ENCODE assay signal across 1 cellular context in genomic region chr7:1520574-1521234, GRCh38.
A peak's percentile ranks its signal among the peaks of the same experiment; 100 is the strongest.
TF ChIP-seq lines count a peak whose summit lies in the region.

No MANE protein-coding gene starts in this region.

TF ChIP-seq in A549, 52 proteins besides CTCF, POLR2A, EP300 and RAD21:
- TF ChIP-seq CBX8 (IDR thresholded peaks at IDR 0.05) = no peak
- TF ChIP-seq NFE2L2 (conservative IDR thresholded peaks at IDR 0.05; ENCODE audit: low read length) = no peak; the same call in 1 of the 2 replicates
- peak; percentile 99 to 100 for TF ChIP-seq JUN (IDR thresholded peaks at IDR 0.05)
- TF ChIP-seq FOSL2 (IDR thresholded peaks at IDR 0.05) = peak; percentile 96
- TF ChIP-seq FOSL2 (CRISPR knock-in tag; IDR thresholded peaks at IDR 0.05) = peak; percentile 99
- no peak for TF ChIP-seq SREBF2 (IDR thresholded peaks at IDR 0.05)
- peak; percentile 97; the same call in 2 of the 3 replicates for TF ChIP-seq BCL3 (IDR thresholded peaks at IDR 0.05)
- peak; percentile 93 for TF ChIP-seq BHLHE40 (IDR thresholded peaks at IDR 0.05; ENCODE audit: low read depth, low read length)
- TF ChIP-seq KDM5A (IDR thresholded peaks at IDR 0.05) = no peak
- TF ChIP-seq RCOR1 (IDR thresholded peaks at IDR 0.05; ENCODE audit: low read depth, low read length) = no peak
- no peak for TF ChIP-seq REST (IDR thresholded peaks at IDR 0.05)
- TF ChIP-seq FOXS1 (CRISPR knock-in tag; IDR thresholded peaks at IDR 0.05) = peak; percentile 58
- peak; percentile 89 for TF ChIP-seq ZNF302 (CRISPR knock-in tag; IDR thresholded peaks at IDR 0.05)
- no peak for TF ChIP-seq ELK1 (IDR thresholded peaks at IDR 0.05; ENCODE audit: low read depth, low read length)
- peak; percentile 88 for TF ChIP-seq HES2 (IDR thresholded peaks at IDR 0.05)
- TF ChIP-seq PBX3 (IDR thresholded peaks at IDR 0.05) = peak; percentile 82
- TF ChIP-seq GATA3 (IDR thresholded peaks at IDR 0.05; ENCODE audit: borderline replicate concordance) = peak; percentile 99
- TF ChIP-seq MAFK (IDR thresholded peaks at IDR 0.05; ENCODE audit: partially characterized antibody) = peak; percentile 57
- TF ChIP-seq PHF8 (IDR thresholded peaks at IDR 0.05; ENCODE audit: borderline replicate concordance, low read depth) = no peak
- TF ChIP-seq RNF2 (IDR thresholded peaks at IDR 0.05; ENCODE audit: borderline replicate concordance, low read depth) = no peak
- no peak for TF ChIP-seq ZC3H11A (IDR thresholded peaks at IDR 0.05)
- peak; percentile 85; the same call in 1 of the 2 replicates for TF ChIP-seq HOXB5 (CRISPR knock-in tag; IDR thresholded peaks at IDR 0.05)
- peak; percentile 97 for TF ChIP-seq MAX (IDR thresholded peaks at IDR 0.05)
- peak; percentile 94 for TF ChIP-seq HOXB13 (CRISPR knock-in tag; IDR thresholded peaks at IDR 0.05; ENCODE audit: low read depth)
- no peak for TF ChIP-seq ZFP36 (IDR thresholded peaks at IDR 0.05; ENCODE audit: borderline replicate concordance, partially characterized antibody)
- peak; percentile 85; the same call in 1 of the 2 replicates for TF ChIP-seq HEYL (CRISPR knock-in tag; IDR thresholded peaks at IDR 0.05)
- no peak for TF ChIP-seq POLR2AphosphoS2 (conservative IDR thresholded peaks at IDR 0.05; ENCODE audit: low read length)
- no peak for TF ChIP-seq CBX2 (IDR thresholded peaks at IDR 0.05; ENCODE audit: borderline replicate concordance, low read depth)
- TF ChIP-seq CHD2 (IDR thresholded peaks at IDR 0.05; ENCODE audit: low read length, partially characterized antibody) = peak; percentile 45
- TF ChIP-seq ZSCAN20 (CRISPR knock-in tag; IDR thresholded peaks at IDR 0.05) = peak; percentile 68; the same call in 1 of the 2 replicates
- TF ChIP-seq ESRRA (IDR thresholded peaks at IDR 0.05; ENCODE audit: borderline replicate concordance, low read length) = peak; percentile 60; the same call in 1 of the 2 replicates
- TF ChIP-seq FOSB (CRISPR knock-in tag; IDR thresholded peaks at IDR 0.05) = peak; percentile 56
- peak; percentile 23; the same call in 1 of the 2 replicates for TF ChIP-seq MYC (IDR thresholded peaks at IDR 0.05; ENCODE audit: borderline replicate concordance, low read length)
- no peak for TF ChIP-seq CHD4 (IDR thresholded peaks at IDR 0.05; ENCODE audit: borderline replicate concordance)
- TF ChIP-seq USF2 (IDR thresholded peaks at IDR 0.05) = no peak
- no peak for TF ChIP-seq HDAC2 (IDR thresholded peaks at IDR 0.05)
- TF ChIP-seq E2F6 (IDR thresholded peaks at IDR 0.05; ENCODE audit: borderline replicate concordance, low read depth) = no peak
- peak; percentile 97 to 98 for TF ChIP-seq CEBPB (IDR thresholded peaks at IDR 0.05)
- TF ChIP-seq HOXA7 (CRISPR knock-in tag; IDR thresholded peaks at IDR 0.05) = peak; percentile 84; the same call in 1 of the 2 replicates
- peak; percentile 89 for TF ChIP-seq EHF (CRISPR knock-in tag; IDR thresholded peaks at IDR 0.05)
- peak; percentile 45; the same call in 1 of the 3 replicates for TF ChIP-seq SMC3 (IDR thresholded peaks at IDR 0.05)
- peak; percentile 99 for TF ChIP-seq RARB (CRISPR knock-in tag; IDR thresholded peaks at IDR 0.05)
- TF ChIP-seq JUNB (IDR thresholded peaks at IDR 0.05) = peak; percentile 99
- TF ChIP-seq TFCP2L1 (CRISPR knock-in tag; IDR thresholded peaks at IDR 0.05) = no peak; the same call in 1 of the 2 replicates
- no peak for TF ChIP-seq KDM1A (IDR thresholded peaks at IDR 0.05; ENCODE audit: low read depth)
- peak; percentile 64; the same call in 1 of the 2 replicates for TF ChIP-seq RFX5 (IDR thresholded peaks at IDR 0.05)
- peak; percentile 49; the same call in 1 of the 2 replicates for TF ChIP-seq TP53 (CRISPR knock-in tag; IDR thresholded peaks at IDR 0.05)
- no peak for TF ChIP-seq NPAS2 (CRISPR knock-in tag; IDR thresholded peaks at IDR 0.05; ENCODE audit: borderline replicate concordance)
- TF ChIP-seq ATOH8 (CRISPR knock-in tag; IDR thresholded peaks at IDR 0.05; ENCODE audit: low read depth) = 0 out of 2 replicates have a peak, but pooled peaks have one; percentile 37
- TF ChIP-seq NR3C1 (IDR thresholded peaks at IDR 0.05) = no peak; the same call in 2 of the 3 replicates
- no peak for TF ChIP-seq MAZ (IDR thresholded peaks at IDR 0.05; ENCODE audit: borderline replicate concordance, low read depth, low read length)
- no peak for TF ChIP-seq HMGXB4 (CRISPR knock-in tag; IDR thresholded peaks at IDR 0.05; ENCODE audit: borderline replicate concordance)
- TF ChIP-seq EHMT2 (IDR thresholded peaks at IDR 0.05; ENCODE audit: low read depth) = no peak
